17 cellular contexts compared by ENCODE assay signal in the genomic region with DNA sequence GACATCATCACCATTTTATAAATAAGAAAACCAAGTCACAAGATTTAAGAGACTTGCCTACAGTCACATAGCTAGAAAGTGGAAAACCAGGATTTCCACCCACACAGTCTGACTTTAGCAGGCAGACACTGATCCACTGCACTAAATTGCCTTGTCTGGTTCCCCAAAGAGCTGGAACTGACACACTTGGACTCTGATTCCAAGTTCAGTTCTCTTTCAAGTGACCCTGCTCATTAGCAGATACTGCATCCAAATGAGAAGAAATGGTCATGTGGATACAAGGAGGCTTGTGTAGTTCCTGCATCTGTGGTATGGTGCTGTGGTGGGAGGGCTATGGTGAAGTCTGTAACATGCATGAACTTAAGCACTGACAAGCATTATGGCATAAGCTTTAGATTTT.
DNase-seq lines count a peak whose midpoint lies in the region; TF ChIP-seq lines count a peak whose summit lies in the region.
"Had no signal": no experiment of that assay in that cellular context is flagged by ENCODE, and none has a peak within 500 bp of the region (broad histone marks: within the 10 kb centered on the region; RNA-seq: fewer than 3 reads in every experiment).

No MANE protein-coding gene starts in this region.

- H3K4me2 ChIP-seq in OCI-LY1 (ENCODE audit: low read length) = 0 out of 2 replicates have a peak overlapping the region, but pooled peaks have one; percentile 12

- no peak for TF ChIP-seq CTCF in OCI-LY1 (IDR thresholded peaks at IDR 0.05; ENCODE audit: low read length)
- TF ChIP-seq CTCF in retinal pigment epithelial cell (conservative IDR thresholded peaks at IDR 0.05; ENCODE audit: low read depth, low read length) = no peak
- TF ChIP-seq CTCF in vagina (IDR thresholded peaks at IDR 0.05) = no peak

- H3K4me1 ChIP-seq in OCI-LY1 (ENCODE audit: insufficient read depth, low read length, severe bottlenecking) = peaks cover 17% of the 10 kb centered on the region
- H3K4me1 ChIP-seq in vagina = no peaks in the 10 kb centered on the region
- H3K4me1 ChIP-seq: HAP-1, Peyer's patch had no signal

- no peak overlapping the region for H2AFZ ChIP-seq in OCI-LY1 (ENCODE audit: low read length)

- no peaks in the 10 kb centered on the region for H3K9me2 ChIP-seq in OCI-LY1 (ENCODE audit: low read depth, low read length)

- no peaks in the 10 kb centered on the region for H3K79me2 ChIP-seq in OCI-LY1 (ENCODE audit: insufficient read depth, low read length)

- no peak overlapping the region for H3K9ac ChIP-seq in OCI-LY1 (ENCODE audit: low read length)

- H3K9me3 ChIP-seq in OCI-LY1 (ENCODE audit: low read length) = no peaks in the 10 kb centered on the region
- no peaks in the 10 kb centered on the region for H3K9me3 ChIP-seq in vagina
- H3K9me3 ChIP-seq: HAP-1, Peyer's patch, SJSA1 had no signal

- H3K4me3 ChIP-seq in OCI-LY1 (ENCODE audit: low read depth, low read length, poor library complexity, severe bottlenecking) (no peak overlapping the region), retinal pigment epithelial cell (ENCODE audit: low read length) (no peak overlapping the region), vagina (no peak overlapping the region)
- H3K4me3 ChIP-seq: HAP-1, Peyer's patch, SJSA1 had no signal

- H3K36me3 ChIP-seq in OCI-LY1 (ENCODE audit: insufficient read depth, low read length) (no peaks in the 10 kb centered on the region), vagina (no peaks in the 10 kb centered on the region)
- H3K36me3 ChIP-seq: HAP-1, Peyer's patch, SJSA1 had no signal

- DNase-seq in inferior parietal cortex (ENCODE audit: extremely low spot score) = peak; percentile 44
- DNase-seq in retinal pigment epithelial cell (ENCODE audit: low read depth) = peak; percentile 32
- no peak for DNase-seq in vagina (ENCODE audit: extremely low spot score in 2 of 2)
- no peak for DNase-seq in cardiac septum (ENCODE audit: low spot score)
- no peak for DNase-seq in UCSD-AML1 (lab: John Stamatoyannopoulos, UW; ENCODE audit: unreplicated experiment)
- no peak for DNase-seq in amniotic stem cell (lab: John Stamatoyannopoulos, UW)
- DNase-seq: COR-L47, GDM1, NCI-H1436 treated with DMSO at 0.1 percent for 48 hours, NCI-H2029 treated with DMSO at 0.1 percent for 48 hours, NCI-H2171, NCI-H446, NCI-H69, Peyer's patch had no signal

- H3K27ac ChIP-seq in OCI-LY1 (ENCODE audit: low read depth, low read length, poor library complexity, severe bottlenecking) = peak overlapping the region; percentile 9
- H3K27ac ChIP-seq in vagina = peak overlapping the region; percentile 70
- H3K27ac ChIP-seq: Peyer's patch, SJSA1 had no signal

- H3K27me3 ChIP-seq in OCI-LY1 (ENCODE audit: insufficient read depth, low read length) = no peaks in the 10 kb centered on the region
- no peaks in the 10 kb centered on the region for H3K27me3 ChIP-seq in vagina
- H3K27me3 ChIP-seq: Peyer's patch, SJSA1 had no signal

- intact Hi-C loops in vagina (cut with DNase I) = no loop called here
- intact Hi-C loops in cardiac septum (cut with DNase I) = no loop called here

- H4K20me1 ChIP-seq in OCI-LY1 (ENCODE audit: insufficient read depth, low read length) = no peaks in the 10 kb centered on the region

- TF ChIP-seq POLR2A in vagina (IDR thresholded peaks at IDR 0.05) = no peak

- no peaks in the 10 kb centered on the region for H3F3A ChIP-seq in OCI-LY1 (ENCODE audit: insufficient read depth, low read length)

Comparison
In these comparisons a context has a peak if more than half of its experiments do, and no peak if none do; other contexts are left out.
1. DNase-seq: peak in inferior parietal cortex (single experiment) and retinal pigment epithelial cell (single experiment); none in vagina (0 of 2), cardiac septum (single experiment), UCSD-AML1 (single experiment) and amniotic stem cell (single experiment).